Comparison of ENCODE assay signal across 16 cellular contexts in the genomic region with DNA sequence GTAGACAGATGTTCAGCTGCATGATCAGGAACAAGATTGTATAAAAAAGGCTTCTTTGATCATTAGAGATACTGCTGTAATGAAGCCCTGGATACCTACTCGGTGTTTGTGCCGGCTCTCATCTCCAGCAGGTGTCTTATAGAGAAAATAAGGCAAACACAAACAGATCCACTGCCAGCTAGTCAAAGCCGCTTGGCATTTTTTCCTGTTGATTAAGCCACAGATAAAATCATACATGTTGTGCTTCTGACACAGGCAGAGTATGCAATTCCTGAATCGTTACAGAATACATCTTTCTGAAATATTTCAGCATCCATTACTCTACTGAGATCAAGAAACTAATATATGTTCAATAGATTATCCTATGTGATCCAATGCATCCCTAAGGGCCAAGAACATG.
"Had no signal": no experiment of that assay in that cellular context is flagged by ENCODE, and none has a peak within 500 bp of the region (broad histone marks: within the 10 kb centered on the region; RNA-seq: fewer than 3 reads in every experiment).

No MANE protein-coding gene starts in this region.

- H3K27ac ChIP-seq: adrenal gland, cardiac muscle cell, neural progenitor cell, prostate gland, right atrium auricular region, WERI-Rb-1 had no signal

- H3K36me3 ChIP-seq: adrenal gland, cardiac muscle cell, neural progenitor cell, prostate gland, right atrium auricular region, WERI-Rb-1 had no signal

- H3K27me3 ChIP-seq: adrenal gland, cardiac muscle cell, neural progenitor cell, right atrium auricular region had no signal

- H3K9me3 Mint-ChIP-seq: activated naive CD4-positive, alpha-beta T cell treated with anti-CD3 and anti-CD28 coated beads, Interleukin-2, amount 50 U/mL, for 72 hours; effector memory CD8-positive, alpha-beta T cell; neural progenitor cell had no signal

- ATAC-seq: activated naive CD4-positive, alpha-beta T cell treated with anti-CD3 and anti-CD28 coated beads, Interleukin-2, amount 50 U/mL, for 72 hours; effector memory CD8-positive, alpha-beta T cell; left ventricle myocardium superior had no signal

- H3K4me3 Mint-ChIP-seq: effector memory CD8-positive, alpha-beta T cell; neural progenitor cell had no signal

- H3K4me2 ChIP-seq: neural progenitor cell had no signal

- H2AFZ ChIP-seq: neural progenitor cell had no signal

- H3K27me3 Mint-ChIP-seq: effector memory CD8-positive, alpha-beta T cell had no signal

- DNase-seq: activated CD4-positive, alpha-beta T cell treated with anti-CD3 and anti-CD28 coated beads, Interleukin-2, amount 50 U/mL, for 4 hours; activated gamma-delta T cell treated with Interleukin-2 at 50 U/mL for 16 hours; adrenal gland; dermis blood vessel endothelial cell; effector memory CD8-positive, alpha-beta T cell; left ventricle myocardium superior; stimulated activated CD4-positive, alpha-beta T cell treated with anti-CD3 and anti-CD28 coated beads, Interleukin-12 subunit alpha, Interleukin-12 subunit beta, amount 100 ng/mL, for 4 hours; stimulated activated CD4-positive, alpha-beta T cell treated with anti-CD3 and anti-CD28 coated beads, Interleukin-1b, Interleukin-23, amount 100 ng/mL, for 48 hours; stimulated activated CD8-positive, alpha-beta memory T cell treated with anti-CD3 and anti-CD28 coated beads, Interleukin-4, amount 100 ng/mL, for 48 hours; stimulated activated naive CD4-positive, alpha-beta T cell; WERI-Rb-1 had no signal

- H3K9me3 ChIP-seq: adrenal gland, prostate gland, right atrium auricular region had no signal

- H3K9ac ChIP-seq: neural progenitor cell had no signal

- H3K36me3 Mint-ChIP-seq: activated naive CD4-positive, alpha-beta T cell treated with anti-CD3 and anti-CD28 coated beads, Interleukin-2, amount 50 U/mL, for 72 hours; neural progenitor cell had no signal

- H3K4me3 ChIP-seq: adrenal gland, cardiac muscle cell, neural progenitor cell, prostate gland, right atrium auricular region had no signal

- H3K4me1 ChIP-seq: adrenal gland, neural progenitor cell, prostate gland, right atrium auricular region had no signal

- H3K27ac Mint-ChIP-seq: activated naive CD4-positive, alpha-beta T cell treated with anti-CD3 and anti-CD28 coated beads, Interleukin-2, amount 50 U/mL, for 72 hours; effector memory CD8-positive, alpha-beta T cell; neural progenitor cell had no signal
